ENCODE assay signal across 12 cellular contexts in genomic region chr1:225465793-225466517, GRCh38. TPM values are rescaled to one million over a fixed set of nuclear protein-coding genes. Genes with fewer than 3 reads are reported as not detected.
DNase-seq lines count a peak whose midpoint lies in the region; ATAC-seq and TF ChIP-seq lines count a peak whose summit lies in the region.
"Had no signal": no experiment of that assay in that cellular context is flagged by ENCODE, and none has a peak within 500 bp of the region (broad histone marks: within the 10 kb centered on the region; RNA-seq: fewer than 3 reads in every experiment).

No MANE protein-coding gene starts in this region.

- no peak for TF ChIP-seq EP300 in SK-N-SH (IDR thresholded peaks at IDR 0.05; ENCODE audit: borderline replicate concordance in 1 of 2, low read depth in 1 of 2, low read length in 1 of 2)

- no peaks in the 10 kb centered on the region for H3K9me2 ChIP-seq in SK-N-SH

- H3K9me3 ChIP-seq in right cardiac atrium (ENCODE audit: control insufficient read depth, low read length): no peaks in the 10 kb centered on the region
- no peaks in the 10 kb centered on the region for H3K9me3 ChIP-seq in stomach smooth muscle (ENCODE audit: control insufficient read depth in 2 of 2, low read length in 2 of 2)
- no peaks in the 10 kb centered on the region for H3K9me3 ChIP-seq in SK-N-SH
- H3K9me3 ChIP-seq: SJSA1, upper lobe of right lung had no signal

- peak overlapping the region; percentile 2 for H3K4me3 Mint-ChIP-seq in activated CD4-positive, alpha-beta memory T cell treated with anti-CD3 and anti-CD28 coated beads for 36 hours

- CTCF ChIA-PET in activated CD4-positive, alpha-beta memory T cell treated with anti-CD3 and anti-CD28 coated beads for 36 hours (lab: Charles Lee): interaction anchor here (2.2 kb wide), 1 partner anchor 9 kb away, joined by 11 read pairs; no protein-coding TSS in a partner anchor
- CTCF ChIA-PET in SK-N-SH (lab: Yijun Ruan, JAX): interaction anchor here (1.2 to 6.9 kb wide), 4 partner anchors 9 to 522 kb away, joined by 3 to 98 read pairs (median 7); partner anchors contain the start of gene SRP9

- no peak overlapping the region for H3K4me3 ChIP-seq in right cardiac atrium (ENCODE audit: low read length)
- H3K4me3 ChIP-seq in stomach smooth muscle (ENCODE audit: low read length in 2 of 2): peak overlapping the region in 1 of 2 donors; percentile 3
- H3K4me3 ChIP-seq in SK-N-SH (ENCODE audit: low read depth in 2 of 2, low read length in 1 of 2): no peak overlapping the region
- H3K4me3 ChIP-seq: SJSA1, upper lobe of right lung had no signal

- intact Hi-C loops in right cardiac atrium (cut with DNase I) (no loop called here), left ventricle myocardium superior (cut with micrococcal nuclease) (no loop called here)
- intact Hi-C loops in activated CD4-positive, alpha-beta memory T cell treated with anti-CD3 and anti-CD28 coated beads for 36 hours (cut with micrococcal nuclease): loop anchor here (2.0 to 10.0 kb wide), 4 partner anchors 531 to 939 kb away; partner anchors contain the start of genes ACBD3, H3-3A, PARP1 and SDE2

- no peaks in the 10 kb centered on the region for H3K79me2 ChIP-seq in SK-N-SH (ENCODE audit: insufficient read depth)

- H3K9ac ChIP-seq in stomach smooth muscle (ENCODE audit: low read length in 2 of 2) (peak overlapping the region; percentile 5 to 36), SK-N-SH (no peak overlapping the region)

- H3K36me3 ChIP-seq in stomach smooth muscle (ENCODE audit: control insufficient read depth in 2 of 2, insufficient read depth in 2 of 2, low read length in 2 of 2) (no peaks in the 10 kb centered on the region), SK-N-SH (replicated peaks in 1 of 2; ENCODE audit: control insufficient read depth in 1 of 2, insufficient read depth in 2 of 2, low read length in 1 of 2) (no peaks in the 10 kb centered on the region)
- H3K36me3 ChIP-seq: SJSA1, upper lobe of right lung had no signal

- no peaks in the 10 kb centered on the region for H3K4me1 ChIP-seq in right cardiac atrium (ENCODE audit: control insufficient read depth, insufficient read depth, low read length)
- peaks cover 75% of the 10 kb centered on the region for H3K4me1 ChIP-seq in stomach smooth muscle (ENCODE audit: control insufficient read depth, insufficient read depth, low read length)
- H3K4me1 ChIP-seq in SK-N-SH (ENCODE audit: control insufficient read depth in 1 of 2, insufficient read depth in 2 of 2, low read depth in 1 of 2, low read length in 1 of 2): peaks cover 2 to 27% of the 10 kb centered on the region in 2 experiments; a peak in 3 of 4 replicates

- peak overlapping the region; percentile 99 for H3K27ac Mint-ChIP-seq in activated CD4-positive, alpha-beta memory T cell treated with anti-CD3 and anti-CD28 coated beads for 36 hours

- no peak overlapping the region for H2AFZ ChIP-seq in SK-N-SH (ENCODE audit: low read depth)

- H3K27me3 Mint-ChIP-seq in activated CD4-positive, alpha-beta memory T cell treated with anti-CD3 and anti-CD28 coated beads for 36 hours: no peaks in the 10 kb centered on the region

- DNase-seq in right cardiac atrium (peak in 2 of 3 donors; percentile 12 to 28), left ventricle myocardium superior (no peak), islet precursor cell (peak; percentile 42), SK-N-SH (no peak), NCI-H2107 treated with DMSO at 0.1 percent for 48 hours (lab: John Stamatoyannopoulos, UW; ENCODE audit: unreplicated experiment) (no peak)
- no peak for DNase-seq in activated CD4-positive, alpha-beta memory T cell treated with anti-CD3 and anti-CD28 coated beads for 36 hours
- DNase-seq: midbrain, MM.1S, upper lobe of right lung had no signal

- no peaks in the 10 kb centered on the region for H4K20me1 ChIP-seq in SK-N-SH (ENCODE audit: insufficient read depth)

- H3K27me3 ChIP-seq in right cardiac atrium (ENCODE audit: control insufficient read depth, insufficient read depth): no peaks in the 10 kb centered on the region
- H3K27me3 ChIP-seq in stomach smooth muscle (ENCODE audit: control insufficient read depth in 1 of 2, insufficient read depth in 2 of 2, low read length in 2 of 2): no peaks in the 10 kb centered on the region
- no peaks in the 10 kb centered on the region for H3K27me3 ChIP-seq in SK-N-SH (ENCODE audit: insufficient read depth)
- H3K27me3 ChIP-seq: SJSA1, upper lobe of right lung had no signal

- TF ChIP-seq RAD21 in SK-N-SH (IDR thresholded peaks at IDR 0.05; ENCODE audit: low read length): no peak

- H3F3A ChIP-seq in SK-N-SH (replicated peaks; ENCODE audit: insufficient read depth): no peaks in the 10 kb centered on the region

- POLR2A ChIA-PET in activated CD4-positive, alpha-beta memory T cell treated with anti-CD3 and anti-CD28 coated beads for 36 hours (lab: Charles Lee): interaction anchor here (1.2 to 3.8 kb wide), 2 partner anchors 38 to 312 kb away, joined by 3 to 26 read pairs; partner anchors contain the start of genes LBR and SRP9
- POLR2A ChIA-PET in SK-N-SH (lab: Yijun Ruan, JAX): interaction anchor here (0.7 kb wide), 1 partner anchor 311 kb away, joined by 3 read pairs; the partner anchor contains the start of gene SRP9

- no peak for ATAC-seq in right cardiac atrium
- no peak for ATAC-seq in left ventricle myocardium superior
- ATAC-seq in HG02973 (IDR thresholded peaks at IDR 0.05; ENCODE audit: unreplicated experiment): no peak
- ATAC-seq: upper lobe of right lung had no signal

- no peak overlapping the region for H3K4me2 ChIP-seq in SK-N-SH

- TF ChIP-seq CTCF in SK-N-SH (IDR thresholded peaks at IDR 0.05): no peak

- H3K9me3 Mint-ChIP-seq in activated CD4-positive, alpha-beta memory T cell treated with anti-CD3 and anti-CD28 coated beads for 36 hours: no peaks in the 10 kb centered on the region

- H3K27ac ChIP-seq in right cardiac atrium (ENCODE audit: low read length): no peak overlapping the region
- H3K27ac ChIP-seq in stomach smooth muscle (ENCODE audit: low read length): peak overlapping the region; percentile 92
- H3K27ac ChIP-seq in SK-N-SH (ENCODE audit: low read depth in 2 of 2, low read length in 1 of 2): no peak overlapping the region
- H3K27ac ChIP-seq: SJSA1 had no signal

- no peaks in the 10 kb centered on the region for H3K36me3 Mint-ChIP-seq in activated CD4-positive, alpha-beta memory T cell treated with anti-CD3 and anti-CD28 coated beads for 36 hours

- peaks cover 33% of the 10 kb centered on the region for H3K4me1 Mint-ChIP-seq in activated CD4-positive, alpha-beta memory T cell treated with anti-CD3 and anti-CD28 coated beads for 36 hours (ENCODE audit: low read depth)

- 92% methylated on average over 26 of the region's 26 CpGs for WGBS in right cardiac atrium
- WGBS in SK-N-SH (ENCODE audit: low lambda C conversion rate): 88% methylated on average over 19 of the region's 26 CpGs

TF ChIP-seq in SK-N-SH, 30 proteins besides CTCF, POLR2A, EP300 and RAD21:
- TF ChIP-seq FOSL2 (IDR thresholded peaks at IDR 0.05; ENCODE audit: borderline replicate concordance, low read depth) (no peak), SMC3 (IDR thresholded peaks at IDR 0.05; ENCODE audit: low read depth, low read length) (no peak), USF1 (IDR thresholded peaks at IDR 0.05; ENCODE audit: borderline replicate concordance, low read depth) (no peak), NRF1 (IDR thresholded peaks at IDR 0.05; ENCODE audit: low read depth, low read length) (no peak), MAX (IDR thresholded peaks at IDR 0.05; ENCODE audit: low read depth) (no peak), IRF3 (IDR thresholded peaks at IDR 0.05; ENCODE audit: low read depth, low read length) (no peak), TCF12 (IDR thresholded peaks at IDR 0.05) (no peak), GATA2 (CRISPR knock-in tag; IDR thresholded peaks at IDR 0.05) (no peak), ZBTB33 (IDR thresholded peaks at IDR 0.05; ENCODE audit: borderline replicate concordance, low read depth) (no peak)

RNA-seq across cellular contexts. Expression of gene LBR, which starts 38.1 kb away (rescaled TPM):
- total RNA-seq in right cardiac atrium: 10 to 100 TPM; 16.6 to 21.6 (median 19.2) TPM
- polyA plus RNA-seq in right cardiac atrium: 7.8 TPM
- total RNA-seq in left ventricle myocardium superior: 9.5 TPM
- total RNA-seq in activated CD4-positive, alpha-beta memory T cell treated with anti-CD3 and anti-CD28 coated beads for 36 hours: 100 to 1,000 TPM; 146 to 148 TPM
- 10.6 and 11.7 TPM in 2 replicates for polyA plus RNA-seq in SK-N-SH (2012; rRNA removed)
- polyA plus RNA-seq in SK-N-SH (2012; cell fraction: cytosol; rRNA removed): 10.0 and 10.7 TPM in 2 replicates
- 19.0 and 22.4 TPM in 2 replicates for polyA plus RNA-seq in SK-N-SH (2012; cell fraction: nucleus; rRNA removed)

Comparison
In these comparisons a context has a peak if more than half of its experiments do, and no peak if none do; other contexts are left out.
1. DNase-seq: peak in right cardiac atrium (2 of 3) and islet precursor cell (single experiment); none in left ventricle myocardium superior (single experiment), activated CD4-positive, alpha-beta memory T cell treated with anti-CD3 and anti-CD28 coated beads for 36 hours (single experiment), SK-N-SH (single experiment) and NCI-H2107 treated with DMSO at 0.1 percent for 48 hours (single experiment).
2. RNA of gene LBR, which starts 38.1 kb away (total RNA-seq): 146 to 148 TPM in activated CD4-positive, alpha-beta memory T cell treated with anti-CD3 and anti-CD28 coated beads for 36 hours; 16.6 to 21.6 TPM in right cardiac atrium and 9.5 TPM in left ventricle myocardium superior (single experiment); every median in the first group is over 4 times any median in the second.